In the genomic region with DNA sequence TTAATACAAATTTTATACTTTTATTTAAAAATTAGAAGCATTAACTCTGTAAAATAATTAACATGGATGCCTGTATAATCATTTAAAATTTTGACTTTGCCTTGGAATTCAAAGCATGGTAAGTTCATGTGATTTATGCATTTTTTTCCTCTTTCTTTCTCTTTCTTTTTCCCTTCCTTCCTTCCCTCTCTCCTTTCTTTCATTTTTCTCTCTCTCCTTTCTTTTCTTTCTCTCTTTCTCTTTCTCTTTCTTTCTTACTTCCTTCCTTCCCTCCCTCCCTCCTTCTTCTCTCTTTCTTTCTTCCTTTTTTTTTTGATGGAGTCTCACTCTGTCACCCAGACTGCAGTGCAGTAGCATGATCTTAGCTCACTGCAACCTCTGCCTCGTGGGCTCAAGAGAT, we compare ENCODE assay signal across 27 cellular contexts. TPM values are rescaled to one million over a fixed set of nuclear protein-coding genes. Genes with fewer than 3 reads are reported as not detected.
"Had no signal": no experiment of that assay in that cellular context is flagged by ENCODE, and none has a peak within 500 bp of the region (broad histone marks: within the 10 kb centered on the region; RNA-seq: fewer than 3 reads in every experiment).

No MANE protein-coding gene starts in this region.

- H3K36me3 Mint-ChIP-seq: immature natural killer cell; memory B cell; mesothelial cell of epicardium; naive B cell; natural killer cell treated with Interleukin-12 subunit alpha and Interleukin-12 subunit beta and Interleukin-15 and Interleukin-18, amount 100 ng/mL, for 72 hours; stimulated activated naive B cell treated with anti-CD40 and anti-IgM and Interleukin-4, amounts not matched to agents 10 μg/mL and 1 μg/mL and 100 μg/mL, for 72 hours had no signal

- FAIRE-seq: frontal cortex, pancreas, small intestine had no signal

- H3K27me3 ChIP-seq: neutrophil, pancreas, right lobe of liver, transverse colon, upper lobe of right lung, uterus had no signal

- H3K4me1 ChIP-seq: lower lobe of right lung, pancreas, right lobe of liver, transverse colon, upper lobe of right lung, uterus had no signal

- DNase-seq: cortex of kidney; effector memory CD8-positive, alpha-beta T cell; hypothalamus; immature natural killer cell; islet precursor cell; left ventricle myocardium superior; lower lobe of right lung; mucosa of descending colon; naive B cell; pancreas; right lobe of liver; small intestine; stimulated activated CD4-positive, alpha-beta T cell treated with anti-CD3 and anti-CD28 coated beads, Interleukin-15, amount 100 ng/mL, for 24 hours; stimulated activated CD4-positive, alpha-beta T cell treated with anti-CD3 and anti-CD28 coated beads, Interleukin-2, amount 100 ng/mL, for 48 hours; stimulated activated naive B cell treated with anti-CD40 and anti-IgM and Interleukin-4, amounts not matched to agents 10 μg/mL and 1 μg/mL and 100 μg/mL, for 72 hours; transverse colon; upper lobe of right lung; uterus had no signal

- H3K4me3 Mint-ChIP-seq: effector memory CD8-positive, alpha-beta T cell; immature natural killer cell; memory B cell; mesothelial cell of epicardium; naive B cell; natural killer cell treated with Interleukin-12 subunit alpha and Interleukin-12 subunit beta and Interleukin-15 and Interleukin-18, amount 100 ng/mL, for 72 hours; neural crest cell; stimulated activated naive B cell treated with anti-CD40 and anti-IgM and Interleukin-4, amounts not matched to agents 10 μg/mL and 1 μg/mL and 100 μg/mL, for 72 hours; stimulated activated naive CD8-positive, alpha-beta T cell treated with anti-CD3 and anti-CD28 coated beads, Interleukin-15, Interleukin-2, amounts not matched to agents 100 ng/mL and 50 ng/mL, for 24 hours had no signal

- H3K36me3 ChIP-seq: lower lobe of right lung, neutrophil, pancreas, right lobe of liver, thoracic aorta, transverse colon, upper lobe of right lung, uterus had no signal

- H3K9me3 ChIP-seq: lower lobe of right lung, mucosa of descending colon, neutrophil, pancreas, right lobe of liver, thoracic aorta, transverse colon, upper lobe of right lung, uterus had no signal

- H3K4me3 ChIP-seq: lower lobe of right lung, mucosa of descending colon, pancreas, right lobe of liver, thoracic aorta, transverse colon, upper lobe of right lung, uterus had no signal

- H3K9me3 Mint-ChIP-seq: effector memory CD8-positive, alpha-beta T cell; memory B cell; mesothelial cell of epicardium; natural killer cell treated with Interleukin-12 subunit alpha and Interleukin-12 subunit beta and Interleukin-15 and Interleukin-18, amount 100 ng/mL, for 72 hours; stimulated activated naive CD8-positive, alpha-beta T cell treated with anti-CD3 and anti-CD28 coated beads, Interleukin-15, Interleukin-2, amounts not matched to agents 100 ng/mL and 50 ng/mL, for 24 hours had no signal

- H3K27ac Mint-ChIP-seq: effector memory CD8-positive, alpha-beta T cell; immature natural killer cell; memory B cell; mesothelial cell of epicardium; naive B cell; natural killer cell treated with Interleukin-12 subunit alpha and Interleukin-12 subunit beta and Interleukin-15 and Interleukin-18, amount 100 ng/mL, for 72 hours; progenitor cell of endocrine pancreas; stimulated activated naive B cell treated with anti-CD40 and anti-IgM and Interleukin-4, amounts not matched to agents 10 μg/mL and 1 μg/mL and 100 μg/mL, for 72 hours; stimulated activated naive CD8-positive, alpha-beta T cell treated with anti-CD3 and anti-CD28 coated beads, Interleukin-15, Interleukin-2, amounts not matched to agents 100 ng/mL and 50 ng/mL, for 24 hours had no signal

- H3K4me1 Mint-ChIP-seq: mesothelial cell of epicardium, neural crest cell had no signal

- H3K27ac ChIP-seq: lower lobe of right lung, neutrophil, pancreas, right lobe of liver, thoracic aorta, transverse colon, upper lobe of right lung, uterus had no signal

- ATAC-seq: effector memory CD8-positive, alpha-beta T cell; left ventricle myocardium superior; lower lobe of right lung; mucosa of descending colon; natural killer cell treated with Interleukin-12 subunit alpha and Interleukin-12 subunit beta and Interleukin-15 and Interleukin-18, amount 100 ng/mL, for 72 hours; pancreas; right lobe of liver; stimulated activated naive B cell treated with anti-CD40 and anti-IgM and Interleukin-4, amounts not matched to agents 10 μg/mL and 1 μg/mL and 100 μg/mL, for 72 hours; upper lobe of right lung had no signal

RNA-seq across cellular contexts. Expression of a gene that starts 53.8 kb away (rescaled TPM):
- total RNA-seq: natural killer cell treated with Interleukin-12 subunit alpha and Interleukin-12 subunit beta and Interleukin-15 and Interleukin-18, amount 100 ng/mL, for 72 hours had no signal
